In genomic region chr7:95330194-95331003, GRCh38 we compare ENCODE assay signal across 1 cellular context.
TF ChIP-seq lines count a peak whose summit lies in the region.

No MANE protein-coding gene starts in this region.

TF ChIP-seq in GM23338, 12 proteins besides CTCF, POLR2A, EP300 and RAD21 (continued from another document):
- no peak for TF ChIP-seq ETS1 (IDR thresholded peaks at IDR 0.05)
- no peak for TF ChIP-seq CREB1 (CRISPR knock-in tag; IDR thresholded peaks at IDR 0.05; ENCODE audit: low read depth)
- no peak for TF ChIP-seq POLR2AphosphoS5 (IDR thresholded peaks at IDR 0.05; ENCODE audit: low read depth)
- TF ChIP-seq EZH2phosphoT487 (IDR thresholded peaks at IDR 0.05; ENCODE audit: unreplicated experiment) = no peak
- no peak for TF ChIP-seq NANOG (IDR thresholded peaks at IDR 0.05; ENCODE audit: borderline replicate concordance)
- TF ChIP-seq ZNF331 (CRISPR knock-in tag; IDR thresholded peaks at IDR 0.05; ENCODE audit: low read depth) = no peak
TF ChIP-seq in GM23338: peak in this region for 0.
